In genomic region chr16:48162839-48163410, GRCh38 we compare ENCODE assay signal across 20 cellular contexts. TPM values are rescaled to one million over a fixed set of nuclear protein-coding genes. Genes with fewer than 3 reads are reported as not detected.
A peak's percentile ranks its signal among the peaks of the same experiment; 100 is the strongest.
DNase-seq lines count a peak whose midpoint lies in the region; ATAC-seq and TF ChIP-seq lines count a peak whose summit lies in the region.
"Had no signal": no experiment of that assay in that cellular context is flagged by ENCODE, and none has a peak within 500 bp of the region (broad histone marks: within the 10 kb centered on the region; RNA-seq: fewer than 3 reads in every experiment).

No MANE protein-coding gene starts in this region.

- H2AFZ ChIP-seq in Karpas-422 (ENCODE audit: low read length) = peak overlapping the region; percentile 26; the same call in 1 of the 2 replicates
- H2AFZ ChIP-seq: GM23248 had no signal

- WGBS in right lobe of liver (ENCODE audit: insufficient coverage, low coverage, low lambda C conversion rate, missing lambda C conversion rate) = 78% methylated on average over 5 of the region's 9 CpGs

- TF ChIP-seq POLR2A in right lobe of liver (IDR thresholded peaks at IDR 0.05) = no peak
- no peak for TF ChIP-seq POLR2A in GM18505 (IDR thresholded peaks at IDR 0.05; ENCODE audit: borderline replicate concordance, extremely low read depth, insufficient read depth, insufficient read length)

- H3K79me2 ChIP-seq in Karpas-422 (ENCODE audit: low read length) = no peaks in the 10 kb centered on the region

- DNase-seq in Karpas-422 (no peak), left lobe of liver (ENCODE audit: low spot score) (peak; percentile 55), right lobe of liver (peak in 1 of 3 donors; percentile 62), sciatic nerve (ENCODE audit: low spot score) (peak; percentile 39), AG08396 (ENCODE audit: low spot score) (no peak)
- no peak for DNase-seq in activated effector memory CD4-positive, alpha-beta T cell treated with anti-CD3 and anti-CD28 coated beads, Interleukin-2, amount 50 U/mL, for 16 hours
- DNase-seq: C1 segment of cervical spinal cord; Caco-2; CD4-positive, CD25-positive, alpha-beta regulatory T cell; CD8-positive, alpha-beta T cell; DMS153; DND-41; GM23248; H7; HCEC 1CT had no signal

- peak overlapping the region; percentile 25; the same call in 1 of the 2 replicates for H3K4me3 ChIP-seq in Karpas-422 (ENCODE audit: low read length)
- no peak overlapping the region for H3K4me3 ChIP-seq in right lobe of liver
- H3K4me3 ChIP-seq: GM12878, GM23248 had no signal

- H3K27me3 ChIP-seq in Karpas-422 (ENCODE audit: low read length) (no peaks in the 10 kb centered on the region), right lobe of liver (no peaks in the 10 kb centered on the region)

- H3K4me1 ChIP-seq in Karpas-422 (ENCODE audit: low read length) (peaks cover 41% of the 10 kb centered on the region), right lobe of liver (peaks cover 0 to 19% (median 8%) of the 10 kb centered on the region in 4 donors)

- H4K20me1 ChIP-seq in Karpas-422 (ENCODE audit: insufficient read depth, low read depth, low read length) = no peaks in the 10 kb centered on the region

- intact Hi-C loops in right lobe of liver (cut with DNase I) = no loop called here
- intact Hi-C loops in sciatic nerve (cut with DNase I) = no loop called here

- H3K36me3 ChIP-seq in Karpas-422 (ENCODE audit: insufficient read depth, low read length) (no peaks in the 10 kb centered on the region), right lobe of liver (no peaks in the 10 kb centered on the region)

- no peaks in the 10 kb centered on the region for H3K9me2 ChIP-seq in Karpas-422 (replicated peaks; ENCODE audit: insufficient read depth, low read length)

- ATAC-seq in left lobe of liver = peak; percentile 62
- peak in 3 of 4 donors; percentile 4 to 41 (median 29) for ATAC-seq in right lobe of liver
- ATAC-seq in sciatic nerve = no peak
- no peak for ATAC-seq in GM18505 (IDR thresholded peaks at IDR 0.05; ENCODE audit: unreplicated experiment)
- no peak for ATAC-seq in GM19452 (IDR thresholded peaks at IDR 0.05; ENCODE audit: unreplicated experiment)
- ATAC-seq: CD8-positive, alpha-beta T cell; GM12878 had no signal

- peak in 1 of 4 donors; percentile 11 for TF ChIP-seq CTCF in right lobe of liver (IDR thresholded peaks at IDR 0.05)

- H3K9me3 ChIP-seq in Karpas-422 (ENCODE audit: low read length) = no peaks in the 10 kb centered on the region
- H3K9me3 ChIP-seq in right lobe of liver = no peaks in the 10 kb centered on the region
- H3K9me3 ChIP-seq: Caco-2 had no signal

- 0 out of 2 replicates have a peak overlapping the region, but pooled peaks have one; percentile 12 for H3K9ac ChIP-seq in Karpas-422 (ENCODE audit: low read length)
- H3K9ac ChIP-seq: GM23248 had no signal

- H3K27ac ChIP-seq in Karpas-422 (ENCODE audit: low read length) (no peak overlapping the region), right lobe of liver (no peak overlapping the region)
- H3K27ac ChIP-seq: GM23248 had no signal

- no peak overlapping the region for H3K4me2 ChIP-seq in Karpas-422 (ENCODE audit: low read depth, low read length, poor library complexity, severe bottlenecking)

RNA-seq across cellular contexts. Expression of gene ABCC12, which starts 7.1 kb away (rescaled TPM):
- total RNA-seq in Karpas-422 (2014; rRNA removed; shearing (Covaris generic); ENCODE audit: low replicate concordance) = 0.04 and 0.86 TPM in 2 replicates
- total RNA-seq in left lobe of liver (0.08 TPM), right lobe of liver (under 1 TPM in 1 of 6 experiments, not detected in 5; 0.07 TPM), sciatic nerve (not detected)
- total RNA-seq: A172; Caco-2; CD4-positive, CD25-positive, alpha-beta regulatory T cell; CD8-positive, alpha-beta T cell; GM12878; GM23248; H1; H7 had no signal

Comparison
In these comparisons a context has a peak if more than half of its experiments do, and no peak if none do; other contexts are left out.
1. DNase-seq: peak in left lobe of liver (single experiment) and sciatic nerve (single experiment); none in Karpas-422 (single experiment), AG08396 (single experiment) and activated effector memory CD4-positive, alpha-beta T cell treated with anti-CD3 and anti-CD28 coated beads, Interleukin-2, amount 50 U/mL, for 16 hours (single experiment).
2. ATAC-seq: peak in left lobe of liver (single experiment) and right lobe of liver (3 of 4); none in sciatic nerve (single experiment), GM18505 (single experiment) and GM19452 (single experiment).